ENCODE assay signal across 15 cellular contexts in genomic region chr4:187586892-187587291, GRCh38.
"Had no signal": no experiment of that assay in that cellular context is flagged by ENCODE, and none has a peak within 500 bp of the region (broad histone marks: within the 10 kb centered on the region; RNA-seq: fewer than 3 reads in every experiment).

No MANE protein-coding gene starts in this region.

- H3K4me3 ChIP-seq: esophagus muscularis mucosa, left lung, pancreas, thoracic aorta had no signal

- ATAC-seq: activated CD4-positive, alpha-beta T cell treated with anti-CD3 and anti-CD28 coated beads for 36 hours; foreskin keratinocyte; left lung; pancreas; stimulated activated naive CD8-positive, alpha-beta T cell treated with anti-CD3 and anti-CD28 coated beads, Interleukin-15, amount 100 ng/mL, for 72 hours had no signal

- H3K27ac ChIP-seq: esophagus muscularis mucosa, foreskin keratinocyte, left lung, pancreas, thoracic aorta had no signal

- H3K9me3 ChIP-seq: esophagus muscularis mucosa, left lung, pancreas, thoracic aorta had no signal

- DNase-seq: activated CD4-positive, alpha-beta memory T cell treated with anti-CD3 and anti-CD28 coated beads, Interleukin-2, amount 10 ng/mL, durations not matched to agents 7 days and 5 days; activated CD4-positive, alpha-beta T cell treated with anti-CD3 and anti-CD28 coated beads for 36 hours; activated naive CD8-positive, alpha-beta T cell treated with anti-CD3 and anti-CD28 coated beads, Interleukin-2, amount 10 ng/mL, durations not matched to agents 7 days and 5 days; anterior cingulate cortex; foreskin keratinocyte; head of caudate nucleus; left lung; mesenchymal stem cell; pancreas; retina; stimulated activated CD4-positive, alpha-beta T cell treated with anti-CD3 and anti-CD28 coated beads, Interleukin-4, amount 100 ng/mL, for 4 hours; stimulated activated naive CD8-positive, alpha-beta T cell treated with anti-CD3 and anti-CD28 coated beads, Interleukin-15, amount 100 ng/mL, for 72 hours; T1000 had no signal

- H3K4me1 ChIP-seq: esophagus muscularis mucosa, foreskin keratinocyte, left lung, pancreas had no signal

- H3K36me3 ChIP-seq: esophagus muscularis mucosa, left lung, pancreas, thoracic aorta had no signal

- H3K27me3 ChIP-seq: esophagus muscularis mucosa, foreskin keratinocyte, left lung, pancreas had no signal
